In the genomic region with DNA sequence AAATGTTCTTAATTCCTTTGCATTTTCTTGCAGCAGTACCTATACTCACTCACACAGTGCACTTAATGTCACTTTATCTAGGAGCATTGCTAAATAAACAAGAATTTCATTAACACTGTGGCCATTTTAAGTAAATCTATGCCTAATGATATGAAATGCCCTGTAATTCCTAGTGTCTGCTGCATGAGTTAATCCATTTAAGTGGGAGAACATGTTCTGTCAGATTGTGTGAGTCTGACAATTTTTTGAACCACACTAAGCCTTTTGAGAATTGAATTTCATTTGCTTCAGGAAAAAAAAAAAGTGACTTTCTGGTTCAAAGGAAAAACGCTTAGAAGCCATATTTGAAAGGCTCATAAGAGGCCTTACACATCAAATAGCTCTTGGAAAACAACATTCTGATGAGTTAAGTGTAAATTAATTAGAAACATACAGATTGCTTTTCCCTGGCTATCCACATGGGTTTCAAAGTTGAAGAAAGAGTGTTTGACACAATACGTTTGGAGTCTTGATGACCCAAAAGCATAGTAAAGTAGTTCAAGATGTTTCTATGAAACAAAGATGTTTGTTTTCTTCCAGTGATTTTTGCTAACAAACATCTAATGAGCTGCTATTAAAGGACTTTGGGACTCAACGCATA, we compare ENCODE assay signal across 4 cellular contexts.
TF ChIP-seq lines count a peak whose summit lies in the region.

No MANE protein-coding gene starts in this region.

TF ChIP-seq in SK-N-SH, 30 proteins besides CTCF, POLR2A, EP300 and RAD21:
- TF ChIP-seq GATA2 (CRISPR knock-in tag; IDR thresholded peaks at IDR 0.05): peak; percentile 44; the same call in 1 of the 2 replicates
- TF ChIP-seq, protein P1, sequence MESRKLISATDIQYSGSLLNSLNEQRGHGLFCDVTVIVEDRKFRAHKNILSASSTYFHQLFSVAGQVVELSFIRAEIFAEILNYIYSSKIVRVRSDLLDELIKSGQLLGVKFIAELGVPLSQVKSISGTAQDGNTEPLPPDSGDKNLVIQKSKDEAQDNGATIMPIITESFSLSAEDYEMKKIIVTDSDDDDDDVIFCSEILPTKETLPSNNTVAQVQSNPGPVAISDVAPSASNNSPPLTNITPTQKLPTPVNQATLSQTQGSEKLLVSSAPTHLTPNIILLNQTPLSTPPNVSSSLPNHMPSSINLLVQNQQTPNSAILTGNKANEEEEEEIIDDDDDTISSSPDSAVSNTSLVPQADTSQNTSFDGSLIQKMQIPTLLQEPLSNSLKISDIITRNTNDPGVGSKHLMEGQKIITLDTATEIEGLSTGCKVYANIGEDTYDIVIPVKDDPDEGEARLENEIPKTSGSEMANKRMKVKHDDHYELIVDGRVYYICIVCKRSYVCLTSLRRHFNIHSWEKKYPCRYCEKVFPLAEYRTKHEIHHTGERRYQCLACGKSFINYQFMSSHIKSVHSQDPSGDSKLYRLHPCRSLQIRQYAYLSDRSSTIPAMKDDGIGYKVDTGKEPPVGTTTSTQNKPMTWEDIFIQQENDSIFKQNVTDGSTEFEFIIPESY (IDR thresholded peaks at IDR 0.05; ENCODE audit: borderline replicate concordance, low read depth): no peak
- no peak for TF ChIP-seq GABPA (IDR thresholded peaks at IDR 0.05; ENCODE audit: low read depth)

TF ChIP-seq in SK-N-SH treated with all-trans-retinoic acid at 6 μM for 48 hours, 23 proteins besides CTCF, POLR2A, EP300 and RAD21:
- TF ChIP-seq ARNTL (CRISPR knock-in tag; IDR thresholded peaks at IDR 0.05; ENCODE audit: borderline replicate concordance, low read depth): no peak

TF ChIP-seq in H1, 55 proteins besides CTCF, POLR2A, EP300 and RAD21 (continues in another document):
- TF ChIP-seq YY1 (IDR thresholded peaks at IDR 0.05; ENCODE audit: low read depth, low read length) (no peak), TCF12 (IDR thresholded peaks at IDR 0.05; ENCODE audit: low read depth, low read length) (no peak), SAP30 (IDR thresholded peaks at IDR 0.05; ENCODE audit: insufficient read depth, insufficient replicate concordance, low read length) (no peak), RBBP5 (IDR thresholded peaks at IDR 0.05; ENCODE audit: borderline replicate concordance, low read depth, low read length) (no peak), FOSL1 (IDR thresholded peaks at IDR 0.05; ENCODE audit: insufficient read depth, low read depth, low read length) (no peak), GABPA (IDR thresholded peaks at IDR 0.05; ENCODE audit: borderline replicate concordance, insufficient read depth, low read length) (no peak), CEBPB (IDR thresholded peaks at IDR 0.05; ENCODE audit: low read depth, low read length) (no peak), BACH1 (IDR thresholded peaks at IDR 0.05; ENCODE audit: low read length) (no peak), CHD7 (IDR thresholded peaks at IDR 0.05; ENCODE audit: insufficient replicate concordance, low read length) (no peak), HDAC2 (IDR thresholded peaks at IDR 0.05; ENCODE audit: borderline replicate concordance in 1 of 2, low read depth in 2 of 2, low read length in 2 of 2) (no peak), SUZ12 (IDR thresholded peaks at IDR 0.05; ENCODE audit: low read length) (no peak)
- TF ChIP-seq, protein P2, sequence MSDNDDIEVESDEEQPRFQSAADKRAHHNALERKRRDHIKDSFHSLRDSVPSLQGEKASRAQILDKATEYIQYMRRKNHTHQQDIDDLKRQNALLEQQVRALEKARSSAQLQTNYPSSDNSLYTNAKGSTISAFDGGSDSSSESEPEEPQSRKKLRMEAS (IDR thresholded peaks at IDR 0.05): no peak

TF ChIP-seq in WTC11, 78 proteins besides CTCF, POLR2A, EP300 and RAD21:
- TF ChIP-seq ZBTB21 (CRISPR knock-in tag; IDR thresholded peaks at IDR 0.05; ENCODE audit: borderline replicate concordance) (no peak), MXD4 (CRISPR knock-in tag; IDR thresholded peaks at IDR 0.05; ENCODE audit: borderline replicate concordance) (no peak)
TF ChIP-seq in WTC11: peak in this region for 0.
